In the genomic region with DNA sequence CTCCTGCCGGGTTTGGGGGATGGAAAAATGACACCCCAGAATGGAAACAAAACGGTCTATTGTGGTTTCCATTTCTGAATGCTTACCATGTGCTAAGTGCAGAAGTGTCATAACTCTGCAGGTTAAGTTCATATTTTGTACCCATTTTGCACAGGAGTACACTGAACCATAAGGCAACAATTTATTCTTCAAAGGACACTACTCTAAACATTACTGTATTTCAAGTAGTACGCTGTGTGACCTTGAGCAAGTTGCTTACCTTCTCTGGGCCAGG, we compare ENCODE assay signal across 13 cellular contexts. TPM values are rescaled to one million over a fixed set of nuclear protein-coding genes. Genes with fewer than 3 reads are reported as not detected.
DNase-seq lines count a peak whose midpoint lies in the region; ATAC-seq and TF ChIP-seq lines count a peak whose summit lies in the region.
"Had no signal": no experiment of that assay in that cellular context is flagged by ENCODE, and none has a peak within 500 bp of the region (broad histone marks: within the 10 kb centered on the region; RNA-seq: fewer than 3 reads in every experiment).

No MANE protein-coding gene starts in this region.

- DNase-seq in AG04450 (ENCODE audit: low read depth, low spot score): no peak
- DNase-seq in WTC11 (ENCODE audit: low spot score): no peak
- no peak for DNase-seq in trophoblast cell
- DNase-seq in activated CD4-positive, alpha-beta T cell treated with anti-CD3 and anti-CD28 coated beads, Interleukin-2, amount 10 ng/mL, durations not matched to agents 24 days and 14 days: no peak
- no peak for DNase-seq in hippocampal formation (lab: John Stamatoyannopoulos, UW)
- no peak for DNase-seq in activated CD4-positive, alpha-beta T cell treated with anti-CD3 and anti-CD28 coated beads, Interleukin-2, amount 10 ng/mL, durations not matched to agents 7 days and 5 days
- DNase-seq: activated CD4-positive, CD25-positive, alpha-beta regulatory T cell; activated effector memory CD4-positive, alpha-beta T cell treated with Interleukin-2 at 50 U/mL for 16 hours; effector memory CD8-positive, alpha-beta T cell had no signal

- peak overlapping the region; percentile 93 for H3K14ac ChIP-seq in trophoblast cell (ENCODE audit: low read length)

- peak overlapping the region; percentile 99 for H2BK5ac ChIP-seq in trophoblast cell (ENCODE audit: low read depth, low read length, poor library complexity)

- TF ChIP-seq CTCF in AG04450 (IDR thresholded peaks at IDR 0.05; ENCODE audit: low read depth, low read length) (no peak), WTC11 (IDR thresholded peaks at IDR 0.05) (no peak), gastroesophageal sphincter (IDR thresholded peaks at IDR 0.05) (no peak)

- peak overlapping the region; percentile 98 for H4K91ac ChIP-seq in trophoblast cell (ENCODE audit: low read depth, low read length)

- H4K12ac ChIP-seq in trophoblast cell (ENCODE audit: low read depth, low read length): peak overlapping the region; percentile 12

- H3K36me3 Mint-ChIP-seq in WTC11: no peaks in the 10 kb centered on the region
- no peaks in the 10 kb centered on the region for H3K36me3 Mint-ChIP-seq in activated CD4-positive, alpha-beta T cell treated with anti-CD3 and anti-CD28 coated beads, Interleukin-2, amount 10 ng/mL, durations not matched to agents 24 days and 14 days (ENCODE audit: low read depth)
- H3K36me3 Mint-ChIP-seq in activated CD4-positive, alpha-beta T cell treated with anti-CD3 and anti-CD28 coated beads, Interleukin-2, amount 10 ng/mL, durations not matched to agents 7 days and 5 days (ENCODE audit: low read depth): no peaks in the 10 kb centered on the region

- H2BK12ac ChIP-seq in trophoblast cell (ENCODE audit: low read length): peak overlapping the region; percentile 98

- ATAC-seq in WTC11 (no peak), gastroesophageal sphincter (no peak), HG03520 (IDR thresholded peaks at IDR 0.05; ENCODE audit: unreplicated experiment) (no peak)
- ATAC-seq: effector memory CD8-positive, alpha-beta T cell had no signal

- H3K27ac Mint-ChIP-seq in WTC11: peak overlapping the region; percentile 88
- H3K27ac Mint-ChIP-seq in activated CD4-positive, alpha-beta T cell treated with anti-CD3 and anti-CD28 coated beads, Interleukin-2, amount 10 ng/mL, durations not matched to agents 24 days and 14 days: no peak overlapping the region
- H3K27ac Mint-ChIP-seq in activated CD4-positive, alpha-beta T cell treated with anti-CD3 and anti-CD28 coated beads, Interleukin-2, amount 10 ng/mL, durations not matched to agents 7 days and 5 days: no peak overlapping the region

- H3K36me3 ChIP-seq in gastroesophageal sphincter: no peaks in the 10 kb centered on the region
- H3K36me3 ChIP-seq in trophoblast cell (ENCODE audit: control insufficient read depth in 1 of 2, insufficient read depth in 2 of 2, low read length in 2 of 2): no peaks in the 10 kb centered on the region

- no peak for TF ChIP-seq EP300 in gastroesophageal sphincter (IDR thresholded peaks at IDR 0.05)

- intact Hi-C loops in activated CD4-positive, alpha-beta T cell treated with anti-CD3 and anti-CD28 coated beads, Interleukin-2, amount 10 ng/mL, durations not matched to agents 24 days and 14 days (cut with micrococcal nuclease): no loop called here

- H2AFZ ChIP-seq in trophoblast cell (ENCODE audit: insufficient read depth, low read length, poor library complexity): no peak overlapping the region

- no peaks in the 10 kb centered on the region for H3K9me3 Mint-ChIP-seq in WTC11
- no peaks in the 10 kb centered on the region for H3K9me3 Mint-ChIP-seq in activated CD4-positive, alpha-beta T cell treated with anti-CD3 and anti-CD28 coated beads, Interleukin-2, amount 10 ng/mL, durations not matched to agents 24 days and 14 days
- no peaks in the 10 kb centered on the region for H3K9me3 Mint-ChIP-seq in activated CD4-positive, alpha-beta T cell treated with anti-CD3 and anti-CD28 coated beads, Interleukin-2, amount 10 ng/mL, durations not matched to agents 7 days and 5 days
- H3K9me3 Mint-ChIP-seq: effector memory CD8-positive, alpha-beta T cell had no signal

- peaks cover 64% of the 10 kb centered on the region for H3K79me1 ChIP-seq in trophoblast cell (ENCODE audit: low read length)

- H3K9ac ChIP-seq in trophoblast cell (ENCODE audit: low read length): no peak overlapping the region

- H3K27me3 Mint-ChIP-seq in WTC11 (ENCODE audit: low read depth): no peaks in the 10 kb centered on the region
- H3K27me3 Mint-ChIP-seq in activated CD4-positive, alpha-beta T cell treated with anti-CD3 and anti-CD28 coated beads, Interleukin-2, amount 10 ng/mL, durations not matched to agents 24 days and 14 days: peaks cover 5% of the 10 kb centered on the region
- no peaks in the 10 kb centered on the region for H3K27me3 Mint-ChIP-seq in activated CD4-positive, alpha-beta T cell treated with anti-CD3 and anti-CD28 coated beads, Interleukin-2, amount 10 ng/mL, durations not matched to agents 7 days and 5 days

- H3K4me3 ChIP-seq in AG04450 (ENCODE audit: low read depth, low read length) (no peak overlapping the region), gastroesophageal sphincter (no peak overlapping the region), trophoblast cell (ENCODE audit: low read depth, low read length) (no peak overlapping the region)

- peak overlapping the region; percentile 35 for H3K18ac ChIP-seq in trophoblast cell (ENCODE audit: low read length)

- no peak overlapping the region for H3K4me3 Mint-ChIP-seq in WTC11
- H3K4me3 Mint-ChIP-seq in activated CD4-positive, alpha-beta T cell treated with anti-CD3 and anti-CD28 coated beads, Interleukin-2, amount 10 ng/mL, durations not matched to agents 24 days and 14 days: no peak overlapping the region
- no peak overlapping the region for H3K4me3 Mint-ChIP-seq in activated CD4-positive, alpha-beta T cell treated with anti-CD3 and anti-CD28 coated beads, Interleukin-2, amount 10 ng/mL, durations not matched to agents 7 days and 5 days
- H3K4me3 Mint-ChIP-seq: effector memory CD8-positive, alpha-beta T cell had no signal

- H2BK120ac ChIP-seq in trophoblast cell (ENCODE audit: insufficient read depth, low read length, poor library complexity): peak overlapping the region; percentile 96

- H3K27ac ChIP-seq in AG04450 (ENCODE audit: low read depth, low read length): peak overlapping the region; percentile 82
- H3K27ac ChIP-seq in gastroesophageal sphincter: peak overlapping the region; percentile 18 to 81 (median 79)
- H3K27ac ChIP-seq in trophoblast cell (ENCODE audit: low read depth, low read length): peak overlapping the region; percentile 98

- peak overlapping the region; percentile 33 for H3K4ac ChIP-seq in trophoblast cell (ENCODE audit: low read depth, low read length)

- H3K79me2 ChIP-seq in trophoblast cell (ENCODE audit: control insufficient read depth, insufficient read depth, low read length, poor library complexity): peaks cover 12% of the 10 kb centered on the region

- no peak overlapping the region for H3K23ac ChIP-seq in trophoblast cell (ENCODE audit: low read length)

- TF ChIP-seq POLR2A in gastroesophageal sphincter (IDR thresholded peaks at IDR 0.05): no peak

- CTCF ChIA-PET in AG04450 (lab: Charles Lee) (interaction anchor here (1.5 kb wide), 2 partner anchors 17 to 35 kb away, joined by 5 to 8 read pairs; no protein-coding TSS in a partner anchor), WTC11 (lab: Charles Lee) (interaction anchor here (0.6 to 5.7 kb wide), 17 partner anchors 8 to 422 kb away, joined by 3 to 62 read pairs (median 4); partner anchors contain the start of gene ID1)
- CTCF ChIA-PET in activated CD4-positive, alpha-beta T cell treated with anti-CD3 and anti-CD28 coated beads, Interleukin-2, amount 10 ng/mL, durations not matched to agents 7 days and 5 days (lab: Charles Lee): interaction anchor here (1.1 to 2.2 kb wide), 2 partner anchors 17 to 33 kb away, joined by 3 to 9 read pairs; no protein-coding TSS in a partner anchor

- H3K4me1 ChIP-seq in gastroesophageal sphincter: peaks cover 0 to 34% (median 0%) of the 10 kb centered on the region in 3 donors
- peaks cover 28 to 42% of the 10 kb centered on the region in 2 experiments for H3K4me1 ChIP-seq in trophoblast cell (ENCODE audit: control insufficient read depth in 1 of 2, insufficient read depth in 2 of 2, low read length in 2 of 2)

- H4K8ac ChIP-seq in trophoblast cell (ENCODE audit: low read depth, low read length): peak overlapping the region; percentile 43

- no peaks in the 10 kb centered on the region for H3K27me3 ChIP-seq in AG04450 (ENCODE audit: control insufficient read depth, insufficient read depth, low read length)
- H3K27me3 ChIP-seq in gastroesophageal sphincter: no peaks in the 10 kb centered on the region
- H3K27me3 ChIP-seq in trophoblast cell (ENCODE audit: insufficient read depth, low read length): no peaks in the 10 kb centered on the region

- H2AK5ac ChIP-seq in trophoblast cell (ENCODE audit: low read length): peak overlapping the region; percentile 69

- H3K4me2 ChIP-seq in trophoblast cell (ENCODE audit: low read length): peak overlapping the region; percentile 41

- H3K9me3 ChIP-seq in AG04450 (ENCODE audit: control insufficient read depth, insufficient read depth, low read length): no peaks in the 10 kb centered on the region
- no peaks in the 10 kb centered on the region for H3K9me3 ChIP-seq in gastroesophageal sphincter
- H3K9me3 ChIP-seq in trophoblast cell (ENCODE audit: insufficient read depth, low read depth, low read length): peaks cover 3% of the 10 kb centered on the region

- POLR2A ChIA-PET in AG04450 (lab: Yijun Ruan, JAX): interaction anchor here (0.7 to 3.1 kb wide), 4 partner anchors 11 to 35 kb away, joined by 3 to 43 read pairs (median 13); partner anchors contain the start of gene ID1
- POLR2A ChIA-PET in WTC11 (lab: Charles Lee): interaction anchor here (0.5 to 2.9 kb wide), 6 partner anchors 9 to 22 kb away, joined by 3 to 20 read pairs (median 10); partner anchors contain the start of gene ID1
- POLR2A ChIA-PET in activated CD4-positive, alpha-beta T cell treated with anti-CD3 and anti-CD28 coated beads, Interleukin-2, amount 10 ng/mL, durations not matched to agents 7 days and 5 days (lab: Charles Lee): no interaction called here

- WGBS in gastroesophageal sphincter (ENCODE audit: low coverage in 1 of 2), 2 donors: 53 to 82% methylated on average over 2 of the region's 3 CpGs
- no CpG with 5 or more reads among the region's 3 CpGs for WGBS in trophoblast cell (ENCODE audit: extremely low coverage, insufficient coverage, insufficient read length)

- H3K4me1 Mint-ChIP-seq in WTC11: peaks cover 49% of the 10 kb centered on the region
- no peaks in the 10 kb centered on the region for H3K4me1 Mint-ChIP-seq in activated CD4-positive, alpha-beta T cell treated with anti-CD3 and anti-CD28 coated beads, Interleukin-2, amount 10 ng/mL, durations not matched to agents 24 days and 14 days
- H3K4me1 Mint-ChIP-seq in activated CD4-positive, alpha-beta T cell treated with anti-CD3 and anti-CD28 coated beads, Interleukin-2, amount 10 ng/mL, durations not matched to agents 7 days and 5 days: no peaks in the 10 kb centered on the region

RNA-seq across cellular contexts. Expression of gene ID1, which starts 9.8 kb away (rescaled TPM):
- 7.8 and 11.1 TPM in 2 replicates for polyA plus RNA-seq in AG04450 (2011; rRNA removed)
- 7.1 and 9.5 TPM in 2 replicates for polyA minus RNA-seq in AG04450 (2011; rRNA and poly(A)+ RNA removed)
- total RNA-seq in WTC11 (2021) (88.8 to 158 TPM (median 149 TPM) in 3 replicates), gastroesophageal sphincter (100 to 1,000 TPM; 221 to 714 (median 372) TPM)
- polyA plus RNA-seq in trophoblast cell (2013): 992 and 1,052 TPM in 2 replicates
- total RNA-seq in activated CD4-positive, alpha-beta T cell treated with anti-CD3 and anti-CD28 coated beads, Interleukin-2, amount 10 ng/mL, durations not matched to agents 24 days and 14 days: 2.7 and 2.9 TPM in 2 replicates
- total RNA-seq in activated CD4-positive, alpha-beta T cell treated with anti-CD3 and anti-CD28 coated beads, Interleukin-2, amount 10 ng/mL, durations not matched to agents 7 days and 5 days: 1 to 10 TPM in 1 of 2 experiments, under 1 TPM in 1; 0.85 to 1.4 TPM

RNA-seq across cellular contexts. Expression of gene COX4I2, which starts 42.4 kb away (rescaled TPM):
- polyA plus RNA-seq in AG04450 (2011; rRNA removed): not detected in 2 replicates
- polyA minus RNA-seq in AG04450 (2011; rRNA and poly(A)+ RNA removed): not detected in 2 replicates
- total RNA-seq in WTC11 (2021): 0.44 TPM in 1 of 3 replicates, not detected in the others
- 10 to 100 TPM in 2 of 4 donors, 1 to 10 TPM in 1, not detected in 1; 4.6 to 40.9 (median 12.1) TPM for total RNA-seq in gastroesophageal sphincter
- polyA plus RNA-seq in trophoblast cell (2013): 1.7 TPM in 2 replicates
- total RNA-seq in activated CD4-positive, alpha-beta T cell treated with anti-CD3 and anti-CD28 coated beads, Interleukin-2, amount 10 ng/mL, durations not matched to agents 24 days and 14 days: not detected in 2 replicates
- total RNA-seq in activated CD4-positive, alpha-beta T cell treated with anti-CD3 and anti-CD28 coated beads, Interleukin-2, amount 10 ng/mL, durations not matched to agents 7 days and 5 days: not detected
- total RNA-seq: pulmonary artery endothelial cell, RPMI7951 had no signal

Comparison
In these comparisons a context has a peak if more than half of its experiments do, and no peak if none do; other contexts are left out.
1. RNA of gene ID1, which starts 9.8 kb away (total RNA-seq): 221 to 714 TPM in gastroesophageal sphincter and 88.8 to 158 TPM in WTC11; 2.7 to 2.9 TPM in activated CD4-positive, alpha-beta T cell treated with anti-CD3 and anti-CD28 coated beads, Interleukin-2, amount 10 ng/mL, durations not matched to agents 24 days and 14 days and 0.85 to 1.4 TPM in activated CD4-positive, alpha-beta T cell treated with anti-CD3 and anti-CD28 coated beads, Interleukin-2, amount 10 ng/mL, durations not matched to agents 7 days and 5 days; every median in the first group is over 10 times any median in the second.
2. Peak in every context shown above with its lines, with median percentiles within 50 percentile points of each other: H3K27ac ChIP-seq.